Comparison of ENCODE assay signal across 8 cellular contexts in genomic region chr11:120337133-120337895, GRCh38. TPM values are rescaled to one million over a fixed set of nuclear protein-coding genes. Genes with fewer than 3 reads are reported as not detected.
DNase-seq lines count a peak whose midpoint lies in the region; ATAC-seq and TF ChIP-seq lines count a peak whose summit lies in the region.

No MANE protein-coding gene starts in this region.

- no peak for ATAC-seq in HG03039 (IDR thresholded peaks at IDR 0.05; ENCODE audit: unreplicated experiment)

- H3K9me3 Mint-ChIP-seq in IgD-negative memory B cell, result peaks cover 0 to 3% (median 0%) of the 10 kb centered on the region in 3 donors
- peaks cover 3% of the 10 kb centered on the region for H3K9me3 Mint-ChIP-seq in activated T-cell treated with anti-CD3 and anti-CD28 coated beads, Interleukin-2, amount 50 U/mL, for 24 hours

- TF ChIP-seq CTCF in foreskin fibroblast (IDR thresholded peaks at IDR 0.05; ENCODE audit: low read depth, low read length) (no peak), neutrophil (IDR thresholded peaks at IDR 0.05) (no peak)

- no peaks in the 10 kb centered on the region for H3K36me3 Mint-ChIP-seq in IgD-negative memory B cell
- peaks cover 4% of the 10 kb centered on the region for H3K36me3 Mint-ChIP-seq in activated T-cell treated with anti-CD3 and anti-CD28 coated beads, Interleukin-2, amount 50 U/mL, for 24 hours (ENCODE audit: low read depth)

- peaks cover 41% of the 10 kb centered on the region for H3K27me3 Mint-ChIP-seq in IgD-negative memory B cell
- H3K27me3 Mint-ChIP-seq in activated T-cell treated with anti-CD3 and anti-CD28 coated beads, Interleukin-2, amount 50 U/mL, for 24 hours, result peaks cover 64% of the 10 kb centered on the region

- H3K27ac Mint-ChIP-seq in IgD-negative memory B cell, result peak overlapping the region in 2 of 3 donors; percentile 66 to 96
- peak overlapping the region; percentile 72 for H3K27ac Mint-ChIP-seq in activated T-cell treated with anti-CD3 and anti-CD28 coated beads, Interleukin-2, amount 50 U/mL, for 24 hours

- DNase-seq in ELR (ENCODE audit: low read depth) (peak; percentile 37), foreskin fibroblast (peak in 1 of 2 donors; percentile 47), dedifferentiated amniotic fluid mesenchymal stem cell (ENCODE audit: extremely low spot score) (no peak), medulla oblongata (ENCODE audit: extremely low spot score) (no peak)
- DNase-seq in activated T-cell treated with anti-CD3 and anti-CD28 coated beads, Interleukin-2, amount 50 U/mL, for 24 hours, result peak; percentile 57

- H3K27ac ChIP-seq in neutrophil, result no peak overlapping the region

- H3K4me1 ChIP-seq in neutrophil (ENCODE audit: control insufficient read depth in 1 of 2, insufficient read depth in 1 of 2, low read depth in 1 of 2, low read length in 1 of 2), result peaks cover 11 to 29% of the 10 kb centered on the region in 2 experiments

- H3K9me3 ChIP-seq in neutrophil, result no peaks in the 10 kb centered on the region

- no peaks in the 10 kb centered on the region for H3K36me3 ChIP-seq in neutrophil

- peaks cover 100% of the 10 kb centered on the region for H3K27me3 ChIP-seq in neutrophil

- H3K4me3 Mint-ChIP-seq in IgD-negative memory B cell, result peak overlapping the region; percentile 83 to 96 (median 92)
- peak overlapping the region; percentile 84 for H3K4me3 Mint-ChIP-seq in activated T-cell treated with anti-CD3 and anti-CD28 coated beads, Interleukin-2, amount 50 U/mL, for 24 hours

- H3K4me3 ChIP-seq in foreskin fibroblast (ENCODE audit: low read depth in 1 of 2, low read length in 2 of 2) (peak overlapping the region; percentile 93 to 96), neutrophil (ENCODE audit: low read depth in 1 of 2, low read length in 1 of 2) (peak overlapping the region; percentile 59 to 72)

- H3K4me1 Mint-ChIP-seq in IgD-negative memory B cell, result peaks cover 19 to 30% (median 20%) of the 10 kb centered on the region in 3 donors
- H3K4me1 Mint-ChIP-seq in activated T-cell treated with anti-CD3 and anti-CD28 coated beads, Interleukin-2, amount 50 U/mL, for 24 hours (ENCODE audit: low read depth), result peaks cover 46% of the 10 kb centered on the region

RNA-seq across cellular contexts. Expression of gene ARHGEF12, which starts 1.1 kb away (rescaled TPM):
- 4.5 TPM for polyA plus RNA-seq in IgD-negative memory B cell

RNA-seq across cellular contexts. Expression of gene TLCD5, which starts 12.2 kb away (rescaled TPM):
- not detected for polyA plus RNA-seq in IgD-negative memory B cell

Comparison
In these comparisons a context has a peak if more than half of its experiments do, and no peak if none do; other contexts are left out.
1. DNase-seq: peak in ELR (single experiment) and activated T-cell treated with anti-CD3 and anti-CD28 coated beads, Interleukin-2, amount 50 U/mL, for 24 hours (single experiment); none in dedifferentiated amniotic fluid mesenchymal stem cell (single experiment) and medulla oblongata (single experiment).